Comparison of ENCODE assay signal across 9 cellular contexts in the genomic region with DNA sequence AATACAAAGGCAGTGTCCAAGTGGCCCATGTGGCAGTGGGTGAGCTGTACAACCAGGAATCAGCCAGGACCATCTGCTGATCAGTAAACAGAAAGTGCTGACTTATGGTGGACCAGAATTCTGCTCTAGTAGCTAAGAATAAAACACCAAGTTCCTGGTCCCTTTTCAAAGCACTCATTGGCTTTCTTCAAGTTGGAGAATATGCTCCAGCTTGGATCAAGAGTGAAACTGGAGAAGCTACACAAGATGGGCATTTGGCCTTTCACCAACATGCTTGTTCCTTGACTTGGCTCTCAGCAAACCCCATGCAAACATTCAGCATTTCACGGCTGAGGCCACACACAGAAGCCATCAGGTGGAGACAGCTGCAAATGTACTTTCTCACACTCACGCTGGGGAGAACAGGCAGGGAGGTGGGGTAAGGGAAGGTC. TPM values are rescaled to one million over a fixed set of nuclear protein-coding genes. Genes with fewer than 3 reads are reported as not detected.
DNase-seq lines count a peak whose midpoint lies in the region; ATAC-seq and TF ChIP-seq lines count a peak whose summit lies in the region.
"Had no signal": no experiment of that assay in that cellular context is flagged by ENCODE, and none has a peak within 500 bp of the region (broad histone marks: within the 10 kb centered on the region; RNA-seq: fewer than 3 reads in every experiment).

No MANE protein-coding gene starts in this region.

- H3K27ac ChIP-seq in colonic mucosa = no peak overlapping the region

- intact Hi-C loops in Right ventricle myocardium superior (cut with DNase I) (no loop called here), cardiac septum (cut with DNase I) (no loop called here), colonic mucosa (cut with DNase I) (no loop called here)

- H3K36me3 ChIP-seq in colonic mucosa = no peaks in the 10 kb centered on the region

- no peaks in the 10 kb centered on the region for H3K9me3 ChIP-seq in colonic mucosa

- H3K4me3 ChIP-seq in colonic mucosa = no peak overlapping the region

- no peaks in the 10 kb centered on the region for H3K27me3 ChIP-seq in colonic mucosa

- TF ChIP-seq CTCF in colonic mucosa (IDR thresholded peaks at IDR 0.05) = no peak

- ATAC-seq in Right ventricle myocardium superior (ENCODE audit: poor library complexity) (peak; percentile 64), HG03097 (IDR thresholded peaks at IDR 0.05; ENCODE audit: low FRiP score, unreplicated experiment) (peak; percentile 53), GM19455 (IDR thresholded peaks at IDR 0.05; ENCODE audit: unreplicated experiment) (no peak)
- ATAC-seq: activated T-helper 17 cell treated with anti-CD3 and anti-CD28 coated beads, Interleukin-2, amount 50 U/mL, for 72 hours had no signal

- H3K4me1 ChIP-seq in colonic mucosa = no peaks in the 10 kb centered on the region

- DNase-seq in Right ventricle myocardium superior = no peak
- DNase-seq in cardiac septum (ENCODE audit: low spot score) = no peak
- peak; percentile 23 for DNase-seq in astrocyte of the hippocampus (ENCODE audit: low read depth, low spot score)
- no peak for DNase-seq in ureter (ENCODE audit: low spot score)
- DNase-seq in H4 (ENCODE audit: low spot score) = no peak
- no peak for DNase-seq in colonic mucosa

- no peak overlapping the region for H3K9ac ChIP-seq in colonic mucosa (ENCODE audit: low read depth in 2 of 2, low read length in 2 of 2)

RNA-seq across cellular contexts. Expression of a gene that starts 32.1 kb away (rescaled TPM):
- total RNA-seq in Right ventricle myocardium superior (26.6 TPM), cardiac septum (61.0 TPM), ureter (7.0 TPM), colonic mucosa (10 to 100 TPM; 32.5 to 33.7 TPM)
- 0.21 and 1.0 TPM in 2 replicates for total RNA-seq in H4 (2014; rRNA removed; shearing (Covaris generic))
